Comparison of ENCODE assay signal across 17 cellular contexts in genomic region chr3:128167646-128167972, GRCh38.
"Had no signal": no experiment of that assay in that cellular context is flagged by ENCODE, and none has a peak within 500 bp of the region (broad histone marks: within the 10 kb centered on the region; RNA-seq: fewer than 3 reads in every experiment).

No MANE protein-coding gene starts in this region.

- H3K27me3 Mint-ChIP-seq: central memory CD8-positive, alpha-beta T cell; effector memory CD8-positive, alpha-beta T cell had no signal

- H3K4me3 Mint-ChIP-seq: activated T-cell treated with anti-CD3 and anti-CD28 coated beads, Interleukin-2, amount 50 U/mL, for 4 hours; central memory CD8-positive, alpha-beta T cell; effector memory CD8-positive, alpha-beta T cell had no signal

- H3K27ac ChIP-seq: left lung, parathyroid adenoma had no signal

- ATAC-seq: activated naive CD4-positive, alpha-beta T cell treated with anti-CD3 and anti-CD28 coated beads, Interleukin-2, amount 50 U/mL, for 72 hours; activated T-cell treated with anti-CD3 and anti-CD28 coated beads, Interleukin-2, amount 50 U/mL, for 4 hours; effector memory CD8-positive, alpha-beta T cell had no signal

- H3K27ac Mint-ChIP-seq: effector memory CD8-positive, alpha-beta T cell had no signal

- H3K9ac ChIP-seq: parathyroid adenoma had no signal

- DNase-seq: activated CD4-positive, alpha-beta T cell treated with anti-CD3 and anti-CD28 coated beads for 1 hour; activated CD4-positive, alpha-beta T cell treated with anti-CD3 and anti-CD28 coated beads, Interleukin-2, amount 50 U/mL, for 4 hours; activated gamma-delta T cell; activated T-cell treated with anti-CD3 and anti-CD28 coated beads, Interleukin-2, amount 50 U/mL, for 4 hours; effector memory CD8-positive, alpha-beta T cell; islet precursor cell; left lung; mesenchymal stem cell; stimulated activated CD4-positive, alpha-beta T cell treated with anti-CD3 and anti-CD28 coated beads, Interleukin-15, amount 100 ng/mL, for 24 hours; stimulated activated CD4-positive, alpha-beta T cell treated with anti-CD3 and anti-CD28 coated beads, Interleukin-4, amount 100 ng/mL, for 24 hours; stimulated activated naive CD4-positive, alpha-beta T cell treated with Interleukin-2 at 50 U/mL for 16 hours; SW 1271; trophoblast cell had no signal

- H3K9me3 Mint-ChIP-seq: activated naive CD4-positive, alpha-beta T cell treated with anti-CD3 and anti-CD28 coated beads, Interleukin-2, amount 50 U/mL, for 72 hours; activated T-cell treated with anti-CD3 and anti-CD28 coated beads, Interleukin-2, amount 50 U/mL, for 4 hours; central memory CD8-positive, alpha-beta T cell; effector memory CD8-positive, alpha-beta T cell had no signal

- H3K27me3 ChIP-seq: gastrocnemius medialis, left lung had no signal

- H3K36me3 ChIP-seq: gastrocnemius medialis, left lung had no signal

- H2AFZ ChIP-seq: parathyroid adenoma had no signal

- H3K4me3 ChIP-seq: gastrocnemius medialis, left lung had no signal

- H3K9me3 ChIP-seq: gastrocnemius medialis, left lung had no signal
